Comparison of ENCODE assay signal across 26 cellular contexts in genomic region chr7:106423111-106423510, GRCh38.
DNase-seq lines count a peak whose midpoint lies in the region; TF ChIP-seq lines count a peak whose summit lies in the region.
"Had no signal": no experiment of that assay in that cellular context is flagged by ENCODE, and none has a peak within 500 bp of the region (broad histone marks: within the 10 kb centered on the region; RNA-seq: fewer than 3 reads in every experiment).

No MANE protein-coding gene starts in this region.

- H3K36me3 ChIP-seq in neutrophil, result peaks cover 9% of the 10 kb centered on the region

- peaks cover 83% of the 10 kb centered on the region for H3K4me1 Mint-ChIP-seq in activated CD4-positive, alpha-beta T cell treated with anti-CD3 and anti-CD28 coated beads, Interleukin-2, amount 10 ng/mL, durations not matched to agents 24 days and 14 days
- H3K4me1 Mint-ChIP-seq in Calu3 (ENCODE audit: low read depth, unreplicated experiment), result peaks cover 88% of the 10 kb centered on the region
- peaks cover 68% of the 10 kb centered on the region for H3K4me1 Mint-ChIP-seq in activated naive CD8-positive, alpha-beta T cell treated with anti-CD3 and anti-CD28 coated beads for 36 hours

- H3K27ac Mint-ChIP-seq in activated CD4-positive, alpha-beta T cell treated with anti-CD3 and anti-CD28 coated beads, Interleukin-2, amount 10 ng/mL, durations not matched to agents 24 days and 14 days, result peak overlapping the region; percentile 22
- peak overlapping the region; percentile 93 for H3K27ac Mint-ChIP-seq in Calu3 (ENCODE audit: unreplicated experiment)
- H3K27ac Mint-ChIP-seq in activated naive CD8-positive, alpha-beta T cell treated with anti-CD3 and anti-CD28 coated beads for 36 hours, result peak overlapping the region; percentile 61
- H3K27ac Mint-ChIP-seq: activated CD4-positive, alpha-beta memory T cell treated with anti-CD3 and anti-CD28 coated beads, Interleukin-2, amount 10 ng/mL, durations not matched to agents 7 days and 5 days; CD4-positive, alpha-beta T cell; mesothelial cell of epicardium; naive thymus-derived CD4-positive, alpha-beta T cell had no signal

- peak overlapping the region; percentile 2 to 7 for H3K4me3 ChIP-seq in neutrophil (ENCODE audit: low read depth in 1 of 2, low read length in 1 of 2)
- H3K4me3 ChIP-seq: SK-N-MC, testis had no signal

- H3K27me3 Mint-ChIP-seq in activated CD4-positive, alpha-beta T cell treated with anti-CD3 and anti-CD28 coated beads, Interleukin-2, amount 10 ng/mL, durations not matched to agents 24 days and 14 days, result no peaks in the 10 kb centered on the region
- H3K27me3 Mint-ChIP-seq in Calu3 (ENCODE audit: unreplicated experiment), result no peaks in the 10 kb centered on the region
- peaks cover 23% of the 10 kb centered on the region for H3K27me3 Mint-ChIP-seq in activated naive CD8-positive, alpha-beta T cell treated with anti-CD3 and anti-CD28 coated beads for 36 hours
- H3K27me3 Mint-ChIP-seq: activated CD4-positive, alpha-beta memory T cell treated with anti-CD3 and anti-CD28 coated beads, Interleukin-2, amount 10 ng/mL, durations not matched to agents 7 days and 5 days; IgD-negative memory B cell had no signal

- DNase-seq in activated CD4-positive, alpha-beta T cell treated with anti-CD3 and anti-CD28 coated beads, Interleukin-2, amount 10 ng/mL, durations not matched to agents 24 days and 14 days, result no peak
- no peak for DNase-seq in activated CD4-positive, alpha-beta T cell treated with anti-CD3 and anti-CD28 coated beads for 4 hours
- no peak for DNase-seq in Calu3
- DNase-seq in activated naive CD8-positive, alpha-beta T cell treated with anti-CD3 and anti-CD28 coated beads for 36 hours, result no peak
- no peak for DNase-seq in anterior cingulate cortex (lab: John Stamatoyannopoulos, UW)
- no peak for DNase-seq in putamen (ENCODE audit: low spot score)
- DNase-seq in KBM-7, result no peak
- DNase-seq: activated CD4-positive, alpha-beta memory T cell treated with anti-CD3 and anti-CD28 coated beads, Interleukin-2, amount 10 ng/mL, durations not matched to agents 7 days and 5 days; CD4-positive, alpha-beta T cell; central memory CD4-positive, alpha-beta T cell; cortex of kidney; erythroblast; GOT3; kidney; left ventricle myocardium superior; naive thymus-derived CD4-positive, alpha-beta T cell; NCI-H1048; NCI-H2171 treated with DMSO at 0.1 percent for 48 hours; NCI-H524; OCI-M1; stimulated activated naive CD4-positive, alpha-beta T cell; testis had no signal

- H3K4me3 Mint-ChIP-seq in activated CD4-positive, alpha-beta T cell treated with anti-CD3 and anti-CD28 coated beads, Interleukin-2, amount 10 ng/mL, durations not matched to agents 24 days and 14 days, result no peak overlapping the region
- H3K4me3 Mint-ChIP-seq in Calu3 (ENCODE audit: low read depth, unreplicated experiment), result no peak overlapping the region
- H3K4me3 Mint-ChIP-seq in activated naive CD8-positive, alpha-beta T cell treated with anti-CD3 and anti-CD28 coated beads for 36 hours, result no peak overlapping the region
- H3K4me3 Mint-ChIP-seq: activated CD4-positive, alpha-beta memory T cell treated with anti-CD3 and anti-CD28 coated beads, Interleukin-2, amount 10 ng/mL, durations not matched to agents 7 days and 5 days; CD4-positive, alpha-beta T cell; IgD-negative memory B cell; mesothelial cell of epicardium; naive thymus-derived CD4-positive, alpha-beta T cell had no signal

- in situ Hi-C loops in KBM-7 (cut with MboI; ENCODE audit: low pct_unique_long_range_greater_than_20kb, low sequenced_read_pairs), result no loop called here

- H3K9me3 Mint-ChIP-seq in activated CD4-positive, alpha-beta T cell treated with anti-CD3 and anti-CD28 coated beads, Interleukin-2, amount 10 ng/mL, durations not matched to agents 24 days and 14 days, result peaks cover 4% of the 10 kb centered on the region
- H3K9me3 Mint-ChIP-seq in Calu3 (ENCODE audit: low read depth, unreplicated experiment), result peaks cover 5% of the 10 kb centered on the region
- peaks cover 14% of the 10 kb centered on the region for H3K9me3 Mint-ChIP-seq in activated naive CD8-positive, alpha-beta T cell treated with anti-CD3 and anti-CD28 coated beads for 36 hours
- H3K9me3 Mint-ChIP-seq: activated CD4-positive, alpha-beta memory T cell treated with anti-CD3 and anti-CD28 coated beads, Interleukin-2, amount 10 ng/mL, durations not matched to agents 7 days and 5 days; CD4-positive, alpha-beta T cell; IgD-negative memory B cell; mesothelial cell of epicardium had no signal

- H3K9me3 ChIP-seq in neutrophil, result no peaks in the 10 kb centered on the region
- H3K9me3 ChIP-seq: testis had no signal

- intact Hi-C loops in activated CD4-positive, alpha-beta T cell treated with anti-CD3 and anti-CD28 coated beads, Interleukin-2, amount 10 ng/mL, durations not matched to agents 24 days and 14 days (cut with micrococcal nuclease), result loop anchor here (10.0 kb wide), 1 partner anchor 898 kb away; the partner anchor contains the start of gene PUS7
- intact Hi-C loops in Calu3 (cut with micrococcal nuclease; ENCODE audit: unreplicated experiment), result no loop called here

- peaks cover 98 to 100% of the 10 kb centered on the region in 2 experiments for H3K4me1 ChIP-seq in neutrophil (ENCODE audit: control insufficient read depth in 1 of 2, insufficient read depth in 1 of 2, low read depth in 1 of 2, low read length in 1 of 2)

- no peak for TF ChIP-seq CTCF in Calu3 (IDR thresholded peaks at IDR 0.05; ENCODE audit: unreplicated experiment)
- no peak for TF ChIP-seq CTCF in neutrophil (IDR thresholded peaks at IDR 0.05)

- peak overlapping the region; percentile 91 for H3K27ac ChIP-seq in neutrophil
- H3K27ac ChIP-seq: SK-N-MC, testis had no signal

- no TSS peak for BruUV-seq in Calu3 (replicated peaks; lab: Mats Ljungman, UMichigan)

- no peaks in the 10 kb centered on the region for H3K36me3 Mint-ChIP-seq in activated CD4-positive, alpha-beta T cell treated with anti-CD3 and anti-CD28 coated beads, Interleukin-2, amount 10 ng/mL, durations not matched to agents 24 days and 14 days (ENCODE audit: low read depth)
- peaks cover 34% of the 10 kb centered on the region for H3K36me3 Mint-ChIP-seq in Calu3 (ENCODE audit: insufficient read depth, unreplicated experiment)
- H3K36me3 Mint-ChIP-seq in activated naive CD8-positive, alpha-beta T cell treated with anti-CD3 and anti-CD28 coated beads for 36 hours, result peaks cover 16% of the 10 kb centered on the region
- H3K36me3 Mint-ChIP-seq: mesothelial cell of epicardium; naive thymus-derived CD4-positive, alpha-beta T cell had no signal

- no peaks in the 10 kb centered on the region for H3K27me3 ChIP-seq in neutrophil
- H3K27me3 ChIP-seq: testis had no signal

- CTCF ChIA-PET in Calu3 (lab: Charles Lee), result interaction anchor here (0.6 kb wide), 1 partner anchor 343 kb away, joined by 6 read pairs; no protein-coding TSS in a partner anchor

Comparison
In these comparisons a context has a peak if more than half of its experiments do, and no peak if none do; other contexts are left out.
1. H3K27ac Mint-ChIP-seq: peak in every context shown above with its lines; median percentile 93 in Calu3; 61 in activated naive CD8-positive, alpha-beta T cell treated with anti-CD3 and anti-CD28 coated beads for 36 hours; 22 in activated CD4-positive, alpha-beta T cell treated with anti-CD3 and anti-CD28 coated beads, Interleukin-2, amount 10 ng/mL, durations not matched to agents 24 days and 14 days.